In the genomic region with DNA sequence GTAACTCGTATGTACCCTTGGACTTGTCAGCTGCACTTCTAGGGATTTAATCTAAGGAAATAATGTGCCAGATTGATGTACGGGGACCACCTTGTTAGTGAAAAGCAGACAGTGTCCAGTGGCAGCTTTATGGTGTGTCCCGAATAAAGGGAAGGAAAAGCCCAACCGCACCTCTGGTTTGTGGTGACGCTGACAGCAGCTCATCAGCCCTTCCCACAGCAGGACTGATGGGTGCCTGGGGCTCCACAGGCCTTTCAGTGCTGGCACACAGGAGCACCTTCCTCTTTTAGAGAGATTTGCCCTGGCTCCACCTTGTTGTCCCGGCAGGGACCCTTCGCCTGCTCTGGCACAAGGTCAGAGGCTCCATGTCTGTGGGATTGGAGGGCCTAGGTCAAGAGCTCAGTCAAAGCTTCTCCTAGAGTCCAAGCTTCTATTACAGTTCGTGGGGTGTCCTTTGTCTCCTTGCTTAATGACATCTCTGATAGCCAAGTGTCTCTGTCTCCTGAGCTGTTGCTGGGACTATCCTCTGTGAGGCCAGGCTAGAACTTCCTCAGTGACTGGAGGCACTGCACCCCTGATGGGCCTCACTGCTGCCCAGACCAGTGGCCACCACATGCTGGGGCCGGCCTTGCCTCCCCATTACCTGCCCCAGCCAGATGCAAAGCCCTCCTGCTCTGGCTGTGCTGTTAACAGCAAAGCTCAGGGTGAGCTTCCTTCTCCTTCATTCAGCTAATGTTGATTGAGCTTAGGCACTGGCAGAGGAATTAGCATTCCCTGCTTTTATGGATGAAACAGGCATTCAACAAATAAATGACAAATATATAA, we compare ENCODE assay signal across 27 cellular contexts. TPM values are rescaled to one million over a fixed set of nuclear protein-coding genes. Genes with fewer than 3 reads are reported as not detected.
DNase-seq lines count a peak whose midpoint lies in the region; ATAC-seq, FAIRE-seq and TF ChIP-seq lines count a peak whose summit lies in the region.
"Had no signal": no experiment of that assay in that cellular context is flagged by ENCODE, and none has a peak within 500 bp of the region (broad histone marks: within the 10 kb centered on the region; RNA-seq: fewer than 3 reads in every experiment).

No MANE protein-coding gene starts in this region.

- peaks cover 28% of the 10 kb centered on the region for H3K36me3 Mint-ChIP-seq in GM23338 (ENCODE audit: low read depth)
- H3K36me3 Mint-ChIP-seq in osteocyte (ENCODE audit: unreplicated experiment): peaks cover 40% of the 10 kb centered on the region

- H3K79me2 ChIP-seq in GM23338 (replicated peaks; ENCODE audit: insufficient read depth): no peaks in the 10 kb centered on the region

- H3K4me3 Mint-ChIP-seq in GM23338 (0 out of 3 replicates have a peak overlapping the region, but pooled peaks have one; percentile 26), osteocyte (ENCODE audit: unreplicated experiment) (no peak overlapping the region)
- H3K4me3 Mint-ChIP-seq: activated naive CD8-positive, alpha-beta T cell treated with anti-CD3 and anti-CD28 coated beads for 36 hours; CD4-positive, alpha-beta memory T cell; T-helper 1 cell treated with Interleukin-12 subunit alpha and Interleukin-12 subunit beta and Interleukin-4 antibody, amounts not matched to agents 30 μg/mL and 1 μg/mL, for 36 hours had no signal

- H3K4me2 ChIP-seq in GM23338: 0 out of 2 replicates have a peak overlapping the region, but pooled peaks have one; percentile 26

- H3K27me3 Mint-ChIP-seq in GM23338 (ENCODE audit: insufficient read depth, low read depth, poor library complexity) (peaks cover 7% of the 10 kb centered on the region), osteocyte (ENCODE audit: unreplicated experiment) (no peaks in the 10 kb centered on the region)
- H3K27me3 Mint-ChIP-seq: activated naive CD8-positive, alpha-beta T cell treated with anti-CD3 and anti-CD28 coated beads for 36 hours; CD4-positive, alpha-beta memory T cell had no signal

- H3K36me3 ChIP-seq in GM23338 (ENCODE audit: insufficient read depth): no peaks in the 10 kb centered on the region; the same call in 1 of the 2 replicates
- H3K36me3 ChIP-seq in bronchial epithelial cell (ENCODE audit: control insufficient read depth, insufficient read depth, low read length): peaks cover 20% of the 10 kb centered on the region

- H3K27ac ChIP-seq in GM23338 (ENCODE audit: low read depth): no peak overlapping the region
- H3K27ac ChIP-seq: heart left ventricle, left lung, pancreas, right atrium auricular region, spleen, tibial artery, VCaP had no signal

- peak overlapping the region; percentile 90 for H3K27ac Mint-ChIP-seq in GM23338
- H3K27ac Mint-ChIP-seq in osteocyte (ENCODE audit: unreplicated experiment): no peak overlapping the region
- H3K27ac Mint-ChIP-seq: activated naive CD8-positive, alpha-beta T cell treated with anti-CD3 and anti-CD28 coated beads for 36 hours; T-helper 1 cell treated with Interleukin-12 subunit alpha and Interleukin-12 subunit beta and Interleukin-4 antibody, amounts not matched to agents 30 μg/mL and 1 μg/mL, for 36 hours had no signal

- H3K9me3 Mint-ChIP-seq in GM23338: no peaks in the 10 kb centered on the region
- no peaks in the 10 kb centered on the region for H3K9me3 Mint-ChIP-seq in osteocyte (ENCODE audit: unreplicated experiment)
- H3K9me3 Mint-ChIP-seq: activated naive CD8-positive, alpha-beta T cell treated with anti-CD3 and anti-CD28 coated beads for 36 hours; activated T-helper 2 cell treated with anti-CD3 and anti-CD28 coated beads, Interferon-gamma antibody, Interleukin-2, Interleukin-4, amounts not matched to agents 10 μg/mL and 5 μg/mL and 100 μg/mL, durations not matched to agents 14 hours and 24 hours and 36 hours; CD4-positive, alpha-beta memory T cell; T-helper 1 cell treated with Interleukin-12 subunit alpha and Interleukin-12 subunit beta and Interleukin-4 antibody, amounts not matched to agents 30 μg/mL and 1 μg/mL, for 36 hours had no signal

- peaks cover 5% of the 10 kb centered on the region; the same call in 1 of the 2 replicates for H4K20me1 ChIP-seq in GM23338 (replicated peaks; ENCODE audit: insufficient read depth)

- DNase-seq in GM23338 (ENCODE audit: low spot score) (no peak), KBM-7 (peak; percentile 79), bronchial epithelial cell (ENCODE audit: low read depth) (no peak), osteocyte (ENCODE audit: extremely low spot score, unreplicated experiment) (peak; percentile 78), RKO (ENCODE audit: low spot score) (no peak)
- no peak for DNase-seq in activated naive CD4-positive, alpha-beta T cell treated with anti-CD3 and anti-CD28 coated beads, Interleukin-2, amount 50 U/mL, for 16 hours
- DNase-seq: activated naive CD8-positive, alpha-beta T cell treated with anti-CD3 and anti-CD28 coated beads for 36 hours; CD4-positive, alpha-beta memory T cell; cerebellar nuclear complex; DMS 273 treated with DMSO at 0.1 percent for 48 hours; heart left ventricle; Karpas-422; left lung; mesendoderm; NCI-H1092; NCI-H187 treated with DMSO at 0.1 percent for 48 hours; NCI-H526 treated with DMSO at 0.1 percent for 48 hours; pancreas; spleen; stimulated activated CD4-positive, alpha-beta T cell treated with anti-CD3 and anti-CD28 coated beads, Interleukin-2, amount 100 ng/mL, for 48 hours; stimulated activated naive CD4-positive, alpha-beta T cell; tibial artery had no signal

- peak; percentile 58 for FAIRE-seq in bronchial epithelial cell (lab: Jason Lieb, UNC)
- FAIRE-seq: pancreas had no signal

- H3K4me1 Mint-ChIP-seq in GM23338 (peaks cover 21% of the 10 kb centered on the region), osteocyte (ENCODE audit: unreplicated experiment) (peaks cover 5% of the 10 kb centered on the region)
- H3K4me1 Mint-ChIP-seq: CD4-positive, alpha-beta memory T cell had no signal

- H3K4me3 ChIP-seq in GM23338 (no peak overlapping the region), bronchial epithelial cell (ENCODE audit: low read depth, low read length) (no peak overlapping the region)
- H3K4me3 ChIP-seq: heart left ventricle, left lung, pancreas, right atrium auricular region, spleen, tibial artery had no signal

- H3K9me2 ChIP-seq in GM23338 (ENCODE audit: insufficient read depth): no peaks in the 10 kb centered on the region

- in situ Hi-C loops in KBM-7 (cut with MboI; ENCODE audit: low pct_unique_long_range_greater_than_20kb, low sequenced_read_pairs): no loop called here

- no peak overlapping the region for H2AFZ ChIP-seq in GM23338

- no peak for TF ChIP-seq CTCF in GM23338 (conservative IDR thresholded peaks at IDR 0.05; ENCODE audit: low read depth in 2 of 2)
- TF ChIP-seq CTCF in bronchial epithelial cell (IDR thresholded peaks at IDR 0.05; ENCODE audit: insufficient read depth, low read length, severe bottlenecking): no peak
- TF ChIP-seq CTCF in osteocyte (IDR thresholded peaks at IDR 0.05): no peak

- ATAC-seq in GM23338 (peak; percentile 87), HG03432 (IDR thresholded peaks at IDR 0.05; ENCODE audit: unreplicated experiment) (no peak)
- ATAC-seq: left lung had no signal

- H3K4me1 ChIP-seq in GM23338 (ENCODE audit: insufficient read depth): 0 out of 2 replicates have a peak, but pooled peaks cover 6% of the 10 kb centered on the region
- H3K4me1 ChIP-seq: left lung, pancreas, right atrium auricular region, tibial artery had no signal

- no peaks in the 10 kb centered on the region for H3K27me3 ChIP-seq in GM23338 (ENCODE audit: insufficient read depth)
- no peaks in the 10 kb centered on the region for H3K27me3 ChIP-seq in bronchial epithelial cell (ENCODE audit: control insufficient read depth, insufficient read depth, low read length)
- H3K27me3 ChIP-seq: heart left ventricle, left lung, pancreas, right atrium auricular region, spleen, tibial artery had no signal

- H3F3A ChIP-seq in GM23338 (replicated peaks; ENCODE audit: low read depth): no peaks in the 10 kb centered on the region

RNA-seq across cellular contexts. Expression of a gene that starts 33.0 kb away (rescaled TPM):
- total RNA-seq in GM23338 (2014; rRNA removed; shearing (Covaris generic)): 68.9 and 80.3 TPM in 2 replicates
- polyA plus RNA-seq in GM23338 (2016; fragmentation: Nextera tagmentation; extraction: Ambion mirVana): 57.2 and 61.1 TPM in 2 replicates
- total RNA-seq in bronchial epithelial cell (9.1 and 12.6 TPM in 2 replicates), osteocyte (22.1 and 22.5 TPM in 2 replicates)

Comparison
In these comparisons a context has a peak if more than half of its experiments do, and no peak if none do; other contexts are left out.
1. DNase-seq: peak in KBM-7 (single experiment) and osteocyte (single experiment); none in GM23338 (single experiment), bronchial epithelial cell (single experiment), RKO (single experiment) and activated naive CD4-positive, alpha-beta T cell treated with anti-CD3 and anti-CD28 coated beads, Interleukin-2, amount 50 U/mL, for 16 hours (single experiment).